Comparison of ENCODE assay signal across 1 cellular context in genomic region chr17:31249742-31250141, GRCh38.
TF ChIP-seq lines count a peak whose summit lies in the region.

No MANE protein-coding gene starts in this region.

TF ChIP-seq in SK-N-SH, 30 proteins besides CTCF, POLR2A, EP300 and RAD21 (continued from another document):
- TF ChIP-seq FOXM1 (IDR thresholded peaks at IDR 0.05; ENCODE audit: low read depth) (no peak), REST (IDR thresholded peaks at IDR 0.05; ENCODE audit: low read depth, low read length) (no peak), RCOR1 (IDR thresholded peaks at IDR 0.05; ENCODE audit: low read length) (no peak), GABPA (IDR thresholded peaks at IDR 0.05; ENCODE audit: low read depth) (no peak), NRF1 (IDR thresholded peaks at IDR 0.05; ENCODE audit: low read depth, low read length) (no peak), ZBTB33 (IDR thresholded peaks at IDR 0.05; ENCODE audit: borderline replicate concordance, low read depth) (no peak), PBX3 (IDR thresholded peaks at IDR 0.05) (no peak), TCF12 (IDR thresholded peaks at IDR 0.05) (no peak), FOSL2 (IDR thresholded peaks at IDR 0.05; ENCODE audit: borderline replicate concordance, low read depth) (no peak), POLR2AphosphoS5 (IDR thresholded peaks at IDR 0.05; ENCODE audit: low read depth, low read length) (no peak), FOXJ3 (CRISPR knock-in tag; IDR thresholded peaks at IDR 0.05) (no peak), MEF2A (IDR thresholded peaks at IDR 0.05; ENCODE audit: borderline replicate concordance, low read depth) (no peak), MXI1 (IDR thresholded peaks at IDR 0.05; ENCODE audit: low read depth, low read length) (no peak), YY1 (IDR thresholded peaks at IDR 0.05; ENCODE audit: low read depth) (no peak), IRF3 (IDR thresholded peaks at IDR 0.05; ENCODE audit: low read depth, low read length) (no peak)
